In genomic region chr5:110716247-110717245, GRCh38 we compare ENCODE assay signal across 11 cellular contexts. TPM values are rescaled to one million over a fixed set of nuclear protein-coding genes. Genes with fewer than 3 reads are reported as not detected.
A peak's percentile ranks its signal among the peaks of the same experiment; 100 is the strongest.
DNase-seq lines count a peak whose midpoint lies in the region; ATAC-seq and TF ChIP-seq lines count a peak whose summit lies in the region.
"Had no signal": no experiment of that assay in that cellular context is flagged by ENCODE, and none has a peak within 500 bp of the region (broad histone marks: within the 10 kb centered on the region; RNA-seq: fewer than 3 reads in every experiment).

No MANE protein-coding gene starts in this region.

- H3K18ac ChIP-seq in mesendoderm (ENCODE audit: low read length) = no peak overlapping the region

- no peak overlapping the region for H3K4me2 ChIP-seq in mesendoderm (ENCODE audit: low read length)

- no peaks in the 10 kb centered on the region for H3K36me3 ChIP-seq in mesendoderm (ENCODE audit: control insufficient read depth, insufficient read depth, low read length)
- H3K36me3 ChIP-seq: thoracic aorta had no signal

- H3K27ac Mint-ChIP-seq in HFFc6 = no peak overlapping the region
- H3K27ac Mint-ChIP-seq: dendritic cell treated with granulocyte-macrophage colony-stimulating factor and Interleukin-4, amounts not matched to agents 40 ng/mL and 50 ng/mL, for 4 days; natural killer cell treated with Interleukin-12 subunit alpha and Interleukin-12 subunit beta and Interleukin-15 and Interleukin-18, amount 100 ng/mL, for 72 hours had no signal

- no peaks in the 10 kb centered on the region for H3K4me1 ChIP-seq in mesendoderm (ENCODE audit: control insufficient read depth, low read depth, low read length)

- no peaks in the 10 kb centered on the region for H3K79me1 ChIP-seq in mesendoderm (ENCODE audit: low read length)

- DNase-seq in HFFc6 (no peak), mesendoderm (peak; percentile 10), Right ventricle myocardium inferior (ENCODE audit: missing footprints) (no peak), NCI-H2029 treated with DMSO at 0.1 percent for 48 hours (lab: John Stamatoyannopoulos, UW) (no peak), NCI-H128 (lab: John Stamatoyannopoulos, UW; ENCODE audit: unreplicated experiment) (no peak), inferior parietal cortex (ENCODE audit: extremely low spot score) (no peak)

- no peak overlapping the region for H2BK15ac ChIP-seq in mesendoderm (replicated peaks; ENCODE audit: low read depth)

- H3K36me3 Mint-ChIP-seq in HFFc6 (ENCODE audit: low read depth) = no peaks in the 10 kb centered on the region
- H3K36me3 Mint-ChIP-seq: natural killer cell treated with Interleukin-12 subunit alpha and Interleukin-12 subunit beta and Interleukin-15 and Interleukin-18, amount 100 ng/mL, for 72 hours had no signal

- H4K5ac ChIP-seq in mesendoderm (ENCODE audit: low read length) = no peak overlapping the region

- no peak overlapping the region for H3K4me3 ChIP-seq in mesendoderm (ENCODE audit: low read length)
- H3K4me3 ChIP-seq: thoracic aorta had no signal

- H3K4me3 Mint-ChIP-seq in HFFc6 = no peak overlapping the region
- H3K4me3 Mint-ChIP-seq: dendritic cell treated with granulocyte-macrophage colony-stimulating factor and Interleukin-4, amounts not matched to agents 40 ng/mL and 50 ng/mL, for 4 days; natural killer cell treated with Interleukin-12 subunit alpha and Interleukin-12 subunit beta and Interleukin-15 and Interleukin-18, amount 100 ng/mL, for 72 hours had no signal

- H3K27me3 Mint-ChIP-seq in HFFc6 (ENCODE audit: insufficient read depth) = no peaks in the 10 kb centered on the region
- H3K27me3 Mint-ChIP-seq: dendritic cell treated with granulocyte-macrophage colony-stimulating factor and Interleukin-4, amounts not matched to agents 40 ng/mL and 50 ng/mL, for 4 days had no signal

- peaks cover 2% of the 10 kb centered on the region for H3K27me3 ChIP-seq in mesendoderm (ENCODE audit: insufficient read depth, low read length, poor library complexity)

- H3K79me2 ChIP-seq in mesendoderm (ENCODE audit: control insufficient read depth, insufficient read depth, low read length) = no peaks in the 10 kb centered on the region

- H3K56ac ChIP-seq in mesendoderm (ENCODE audit: low read length) = no peak overlapping the region

- no peaks in the 10 kb centered on the region for H3K9me3 Mint-ChIP-seq in HFFc6
- H3K9me3 Mint-ChIP-seq: dendritic cell treated with granulocyte-macrophage colony-stimulating factor and Interleukin-4, amounts not matched to agents 40 ng/mL and 50 ng/mL, for 4 days; natural killer cell treated with Interleukin-12 subunit alpha and Interleukin-12 subunit beta and Interleukin-15 and Interleukin-18, amount 100 ng/mL, for 72 hours had no signal

- peak; percentile 97 for ATAC-seq in GM18909 (IDR thresholded peaks at IDR 0.05; ENCODE audit: poor library complexity, unreplicated experiment)
- peak; percentile 86 for ATAC-seq in HG03521 (IDR thresholded peaks at IDR 0.05; ENCODE audit: unreplicated experiment)
- no peak for ATAC-seq in Right ventricle myocardium inferior
- ATAC-seq: natural killer cell treated with Interleukin-12 subunit alpha and Interleukin-12 subunit beta and Interleukin-15 and Interleukin-18, amount 100 ng/mL, for 72 hours had no signal

- no peak overlapping the region for H3K9ac ChIP-seq in mesendoderm (ENCODE audit: low read length)

- no peaks in the 10 kb centered on the region for H3K4me1 Mint-ChIP-seq in HFFc6 (ENCODE audit: low read depth)

- no peak overlapping the region for H3K27ac ChIP-seq in mesendoderm (ENCODE audit: low read depth, low read length)
- H3K27ac ChIP-seq: thoracic aorta had no signal

- no peak overlapping the region for H3K23ac ChIP-seq in mesendoderm (ENCODE audit: low read length)

- no peak overlapping the region for H2BK120ac ChIP-seq in mesendoderm (ENCODE audit: low read depth, low read length)

- intact Hi-C loops in Right ventricle myocardium inferior (cut with DNase I) = no loop called here

- no CpG with 5 or more reads among the region's 5 CpGs for WGBS in mesendoderm (ENCODE audit: extremely low coverage, insufficient coverage, low lambda C conversion rate)

- H3K4ac ChIP-seq in mesendoderm (ENCODE audit: low read depth, low read length) = no peak overlapping the region

- no peak overlapping the region for H4K8ac ChIP-seq in mesendoderm (ENCODE audit: low read depth, low read length)

- no peak overlapping the region for H2AK5ac ChIP-seq in mesendoderm (ENCODE audit: low read length)

- no peak overlapping the region for H2BK5ac ChIP-seq in mesendoderm (ENCODE audit: low read length)

- TF ChIP-seq CTCF in HFFc6 (IDR thresholded peaks at IDR 0.05) = peak; percentile 30; the same call in 1 of the 2 replicates

RNA-seq across cellular contexts. Expression of gene TMEM232, which starts 9.9 kb away (rescaled TPM):
- 1 to 10 TPM in 3 of 6 experiments, under 1 TPM in 3; 0.36 to 1.3 (median 1.0) TPM for total RNA-seq in HFFc6 (2021; fragmentation: NEBNext Ultra II Directional; extraction: Animal tissue kit (Norgen Biotek cat#: 25700))
- polyA plus RNA-seq in mesendoderm (2013, experiment 1 of 2) = 1.1 TPM
- 1.3 TPM for polyA plus RNA-seq in mesendoderm (2013, experiment 2 of 2)
- total RNA-seq in Right ventricle myocardium inferior = 1.4 TPM

RNA-seq across cellular contexts. Expression of gene SLC25A46, which starts 22.3 kb away (rescaled TPM):
- total RNA-seq in HFFc6 (2021; fragmentation: NEBNext Ultra II Directional; extraction: Animal tissue kit (Norgen Biotek cat#: 25700)) = 10 to 100 TPM; 46.9 to 54.2 (median 49.2) TPM
- 19.4 TPM for polyA plus RNA-seq in mesendoderm (2013, experiment 1 of 2)
- polyA plus RNA-seq in mesendoderm (2013, experiment 2 of 2) = 19.8 TPM
- 65.4 TPM for total RNA-seq in Right ventricle myocardium inferior
